ENCODE assay signal across 9 cellular contexts in genomic region chr11:122440783-122441701, GRCh38.
DNase-seq lines count a peak whose midpoint lies in the region; ATAC-seq and TF ChIP-seq lines count a peak whose summit lies in the region.
"Had no signal": no experiment of that assay in that cellular context is flagged by ENCODE, and none has a peak within 500 bp of the region (broad histone marks: within the 10 kb centered on the region; RNA-seq: fewer than 3 reads in every experiment).

No MANE protein-coding gene starts in this region.

- TF ChIP-seq CTCF in Caco-2 (IDR thresholded peaks at IDR 0.05; ENCODE audit: insufficient read depth in 1 of 2, low read depth in 1 of 2, low read length in 1 of 2, severe bottlenecking in 1 of 2, unreplicated experiment in 1 of 2) (no peak), RWPE2 (IDR thresholded peaks at IDR 0.05; ENCODE audit: poor library complexity, severe bottlenecking) (no peak), ovary (IDR thresholded peaks at IDR 0.05) (no peak), Peyer's patch (IDR thresholded peaks at IDR 0.05) (no peak)

- no peaks in the 10 kb centered on the region for H3K27me3 ChIP-seq in Caco-2 (replicated peaks; ENCODE audit: control insufficient read depth, insufficient read depth, low read length)
- H3K27me3 ChIP-seq in RWPE2 (ENCODE audit: insufficient read depth, poor library complexity, severe bottlenecking): no peaks in the 10 kb centered on the region
- no peaks in the 10 kb centered on the region for H3K27me3 ChIP-seq in ovary
- no peaks in the 10 kb centered on the region for H3K27me3 ChIP-seq in Peyer's patch

- H3K27ac ChIP-seq in RWPE2 (ENCODE audit: poor library complexity, severe bottlenecking) (no peak overlapping the region), ovary (peak overlapping the region in 1 of 2 donors; percentile 26), Peyer's patch (peak overlapping the region in 1 of 4 donors; percentile 66)

- H3K27me3 Mint-ChIP-seq in Caco-2 (ENCODE audit: insufficient read depth, unreplicated experiment): no peaks in the 10 kb centered on the region

- H3K36me3 ChIP-seq in Caco-2 (ENCODE audit: control insufficient read depth, insufficient read depth, low read length) (no peaks in the 10 kb centered on the region), RWPE2 (ENCODE audit: low read depth) (no peaks in the 10 kb centered on the region), ovary (no peaks in the 10 kb centered on the region), Peyer's patch (no peaks in the 10 kb centered on the region)

- intact Hi-C loops in Caco-2 (cut with micrococcal nuclease; ENCODE audit: unreplicated experiment): loop anchor here (2.0 to 5.0 kb wide), 3 partner anchors 64 to 224 kb away; no protein-coding TSS in a partner anchor
- intact Hi-C loops in head of caudate nucleus (cut with DNase I): loop anchor here (10.0 kb wide), 1 partner anchor 146 kb away; no protein-coding TSS in a partner anchor
- intact Hi-C loops in ovary (cut with DNase I): loop anchor here in 1 of 4 donors (10.0 kb wide), 1 partner anchor 236 kb away; no protein-coding TSS in a partner anchor

- CTCF ChIA-PET in Caco-2 (lab: Charles Lee): interaction anchor here (0.7 kb wide), 1 partner anchor 596 kb away, joined by 3 read pairs; no protein-coding TSS in a partner anchor

- POLR2A ChIA-PET in Caco-2 (lab: Charles Lee): no interaction called here

- peak overlapping the region; percentile 85 for H3K27ac Mint-ChIP-seq in Caco-2 (ENCODE audit: unreplicated experiment)
- H3K27ac Mint-ChIP-seq: brain had no signal

- no TSS peak for BruUV-seq in Caco-2 (replicated peaks; lab: Mats Ljungman, UMichigan)

- H3K4me3 ChIP-seq in Caco-2 (ENCODE audit: low read depth, low read length): peak overlapping the region; percentile 28
- H3K4me3 ChIP-seq in RWPE2 (ENCODE audit: severe bottlenecking): peak overlapping the region; percentile 10
- peak overlapping the region; percentile 43 for H3K4me3 ChIP-seq in ovary
- peak overlapping the region in 2 of 4 donors; percentile 38 to 45 for H3K4me3 ChIP-seq in Peyer's patch

- H3K9me3 ChIP-seq in Caco-2 (no peaks in the 10 kb centered on the region), RWPE2 (ENCODE audit: severe bottlenecking) (no peaks in the 10 kb centered on the region), ovary (no peaks in the 10 kb centered on the region), Peyer's patch (no peaks in the 10 kb centered on the region)

- DNase-seq in Caco-2: no peak
- DNase-seq in RWPE2 (ENCODE audit: low spot score): no peak
- DNase-seq in head of caudate nucleus: peak in 41 of 42 donors; percentile 26 to 76 (median 56)
- DNase-seq in ovary: peak; percentile 56 to 81 (median 65)
- DNase-seq in NCI-H526 treated with DMSO at 0.1 percent for 48 hours (lab: John Stamatoyannopoulos, UW): no peak
- no peak for DNase-seq in Peyer's patch
- no peak for DNase-seq in stimulated activated CD4-positive, alpha-beta T cell treated with anti-CD3 and anti-CD28 coated beads, Interleukin-15, amount 100 ng/mL, for 24 hours

- peaks cover 7% of the 10 kb centered on the region for H3K36me3 Mint-ChIP-seq in Caco-2 (ENCODE audit: insufficient read depth, unreplicated experiment)
- H3K36me3 Mint-ChIP-seq: brain had no signal

- peak overlapping the region; percentile 73 for H3K4me3 Mint-ChIP-seq in Caco-2 (ENCODE audit: unreplicated experiment)
- H3K4me3 Mint-ChIP-seq: brain had no signal

- TF ChIP-seq EP300 in ovary (IDR thresholded peaks at IDR 0.05): no peak

- ATAC-seq in RWPE2 (ENCODE audit: low read depth) (peak; percentile 56), HG02870 (IDR thresholded peaks at IDR 0.05; ENCODE audit: unreplicated experiment) (no peak)

- WGBS in ovary, 3 donors: 1% methylated on average over 28 of the region's 28 CpGs

- TF ChIP-seq POLR2A in ovary (IDR thresholded peaks at IDR 0.05): no peak
- TF ChIP-seq POLR2A in Peyer's patch (IDR thresholded peaks at IDR 0.05): no peak

- H3K4me1 ChIP-seq in Caco-2: peaks cover 20% of the 10 kb centered on the region
- H3K4me1 ChIP-seq in RWPE2 (ENCODE audit: insufficient read depth, poor library complexity, severe bottlenecking): peaks cover 4% of the 10 kb centered on the region
- peaks cover 3% of the 10 kb centered on the region for H3K4me1 ChIP-seq in ovary (ENCODE audit: insufficient read depth)
- no peaks in the 10 kb centered on the region for H3K4me1 ChIP-seq in Peyer's patch

- H3K9me3 Mint-ChIP-seq in Caco-2 (ENCODE audit: unreplicated experiment): no peaks in the 10 kb centered on the region

- peaks cover 12% of the 10 kb centered on the region for H3K4me1 Mint-ChIP-seq in Caco-2 (ENCODE audit: low read depth, unreplicated experiment)
- H3K4me1 Mint-ChIP-seq: brain had no signal

Comparison
In these comparisons a context has a peak if more than half of its experiments do, and no peak if none do; other contexts are left out.
1. DNase-seq: peak in head of caudate nucleus (41 of 42) and ovary (5 of 5); none in Caco-2 (0 of 2), RWPE2 (single experiment), NCI-H526 treated with DMSO at 0.1 percent for 48 hours (single experiment), Peyer's patch (0 of 3) and stimulated activated CD4-positive, alpha-beta T cell treated with anti-CD3 and anti-CD28 coated beads, Interleukin-15, amount 100 ng/mL, for 24 hours (single experiment).